In genomic region chr4:6686104-6686787, GRCh38 we compare ENCODE assay signal across 14 cellular contexts. TPM values are rescaled to one million over a fixed set of nuclear protein-coding genes. Genes with fewer than 3 reads are reported as not detected.
"Had no signal": no experiment of that assay in that cellular context is flagged by ENCODE, and none has a peak within 500 bp of the region (broad histone marks: within the 10 kb centered on the region; RNA-seq: fewer than 3 reads in every experiment).

No MANE protein-coding gene starts in this region.

- H3K36me3 ChIP-seq: cardiac muscle cell, colonic mucosa, upper lobe of right lung had no signal

- H3K4me3 Mint-ChIP-seq: nephron progenitor cell had no signal

- ATAC-seq: stimulated activated naive CD8-positive, alpha-beta T cell treated with anti-CD3 and anti-CD28 coated beads, Interleukin-15, Interleukin-2, amounts not matched to agents 100 U/mL and 50 U/mL, for 24 hours; upper lobe of right lung had no signal

- H3K27ac ChIP-seq: cardiac muscle cell, colonic mucosa, upper lobe of right lung had no signal

- FAIRE-seq: astrocyte had no signal

- H3K27ac Mint-ChIP-seq: nephron progenitor cell had no signal

- H3K9me3 ChIP-seq: colonic mucosa, upper lobe of right lung had no signal

- H3K27me3 ChIP-seq: cardiac muscle cell, colonic mucosa, upper lobe of right lung had no signal

- H3K4me3 ChIP-seq: cardiac muscle cell, colonic mucosa, upper lobe of right lung had no signal

- DNase-seq: activated CD4-positive, alpha-beta T cell treated with anti-CD3 and anti-CD28 coated beads for 1 hour; activated gamma-delta T cell treated with Interleukin-2 at 50 U/mL for 16 hours; activated T-cell treated with anti-CD3 and anti-CD28 coated beads, Interleukin-2, amount 50 U/mL, for 1 hour; colonic mucosa; effector CD4-positive, alpha-beta T cell; foreskin melanocyte; head of caudate nucleus; nephron progenitor cell; stimulated activated CD4-positive, alpha-beta T cell treated with anti-CD3 and anti-CD28 coated beads, Interleukin-12 subunit alpha, Interleukin-12 subunit beta, amount 100 ng/mL, for 4 hours; stimulated activated naive CD8-positive, alpha-beta T cell treated with anti-CD3 and anti-CD28 coated beads, Interleukin-15, Interleukin-2, amounts not matched to agents 100 U/mL and 50 U/mL, for 24 hours; upper lobe of right lung had no signal

RNA-seq across cellular contexts. Expression of gene S100P, which starts 7.4 kb away (rescaled TPM):
- total RNA-seq: astrocyte, cardiac muscle cell, osteocyte had no signal
- polyA plus RNA-seq: cardiac muscle cell had no signal
